Comparison of ENCODE assay signal across 11 cellular contexts in genomic region chr17:5413682-5414081, GRCh38. TPM values are rescaled to one million over a fixed set of nuclear protein-coding genes. Genes with fewer than 3 reads are reported as not detected.
DNase-seq lines count a peak whose midpoint lies in the region; ATAC-seq, FAIRE-seq and TF ChIP-seq lines count a peak whose summit lies in the region.
"Had no signal": no experiment of that assay in that cellular context is flagged by ENCODE, and none has a peak within 500 bp of the region (broad histone marks: within the 10 kb centered on the region; RNA-seq: fewer than 3 reads in every experiment).

No MANE protein-coding gene starts in this region.

- H3K9me3 Mint-ChIP-seq in astrocyte (ENCODE audit: unreplicated experiment): no peaks in the 10 kb centered on the region
- H3K9me3 Mint-ChIP-seq: memory B cell; T-helper 1 cell treated with Interleukin-12 subunit alpha and Interleukin-12 subunit beta and Interleukin-4 antibody, amounts not matched to agents 30 μg/mL and 1 μg/mL, for 36 hours had no signal

- CTCF ChIA-PET in AG04450 (lab: Charles Lee): interaction anchor here (2.9 kb wide), 1 partner anchor 26 kb away, joined by 13 read pairs; the partner anchor contains the start of gene C1QBP

- peak; percentile 47 for DNase-seq in AG04450 (ENCODE audit: low read depth, low spot score)
- peak; percentile 86 for DNase-seq in HT1080 (ENCODE audit: low read depth)
- peak; percentile 91 for DNase-seq in astrocyte (ENCODE audit: low read depth)
- DNase-seq in left lobe of liver (ENCODE audit: low spot score): no peak
- no peak for DNase-seq in stimulated activated CD4-positive, alpha-beta T cell treated with anti-CD3 and anti-CD28 coated beads, Interleukin-2, amount 100 ng/mL, for 48 hours
- DNase-seq in NCI-H146 (lab: John Stamatoyannopoulos, UW): no peak
- no peak for DNase-seq in SK-N-DZ (ENCODE audit: low spot score)
- no peak for DNase-seq in DMS79 treated with DMSO at 0.1 percent for 48 hours (lab: John Stamatoyannopoulos, UW)
- DNase-seq: KBM-7 had no signal

- H3K36me3 Mint-ChIP-seq in astrocyte (ENCODE audit: low read depth, unreplicated experiment): peaks cover 14% of the 10 kb centered on the region

- peaks cover 59% of the 10 kb centered on the region for H3K79me2 ChIP-seq in astrocyte (ENCODE audit: insufficient read depth, low read length)

- H2AFZ ChIP-seq in astrocyte (ENCODE audit: low read depth, low read length): no peak overlapping the region

- H3K36me3 ChIP-seq in astrocyte (ENCODE audit: insufficient read depth, low read length): peaks cover 32% of the 10 kb centered on the region

- POLR2A ChIA-PET in AG04450 (lab: Yijun Ruan, JAX): interaction anchor here (0.9 to 1.0 kb wide), 2 partner anchors 11 to 14 kb away, joined by 3 read pairs; no protein-coding TSS in a partner anchor

- H3K27me3 ChIP-seq in AG04450 (ENCODE audit: control insufficient read depth, insufficient read depth, low read length): no peaks in the 10 kb centered on the region
- H3K27me3 ChIP-seq in astrocyte (ENCODE audit: insufficient read depth, low read length): no peaks in the 10 kb centered on the region

- H3K9ac ChIP-seq in astrocyte (ENCODE audit: low read length): peak overlapping the region; percentile 29

- no peak overlapping the region for H3K4me3 Mint-ChIP-seq in astrocyte (ENCODE audit: unreplicated experiment)
- H3K4me3 Mint-ChIP-seq: memory B cell; T-helper 1 cell treated with Interleukin-12 subunit alpha and Interleukin-12 subunit beta and Interleukin-4 antibody, amounts not matched to agents 30 μg/mL and 1 μg/mL, for 36 hours had no signal

- H3K27me3 Mint-ChIP-seq in astrocyte (ENCODE audit: low read depth, unreplicated experiment): no peaks in the 10 kb centered on the region
- H3K27me3 Mint-ChIP-seq: memory B cell had no signal

- H3K4me3 ChIP-seq in AG04450 (ENCODE audit: low read depth, low read length): no peak overlapping the region
- H3K4me3 ChIP-seq in astrocyte (ENCODE audit: insufficient read depth, low read depth, low read length): no peak overlapping the region

- H3K9me3 ChIP-seq in AG04450 (ENCODE audit: control insufficient read depth, insufficient read depth, low read length) (no peaks in the 10 kb centered on the region), astrocyte (ENCODE audit: insufficient read depth, low read depth, low read length) (no peaks in the 10 kb centered on the region)

- peak; percentile 78 for FAIRE-seq in astrocyte (lab: Jason Lieb, UNC)

- peaks cover 39% of the 10 kb centered on the region for H4K20me1 ChIP-seq in astrocyte (ENCODE audit: insufficient read depth, low read length)

- H3K4me1 ChIP-seq in astrocyte (ENCODE audit: insufficient read depth, low read length): peaks cover 24% of the 10 kb centered on the region

- TF ChIP-seq CTCF in AG04450 (IDR thresholded peaks at IDR 0.05; ENCODE audit: low read depth, low read length) (no peak), astrocyte (IDR thresholded peaks at IDR 0.05; ENCODE audit: insufficient read depth, low read depth, low read length) (no peak)

- H3K4me2 ChIP-seq in astrocyte (ENCODE audit: low read length): peak overlapping the region; percentile 51

- H3K27ac ChIP-seq in AG04450 (ENCODE audit: low read depth, low read length) (peak overlapping the region; percentile 80), astrocyte (ENCODE audit: low read depth, low read length) (peak overlapping the region; percentile 61)

- ATAC-seq in left lobe of liver: peak; percentile 22

- peaks cover 8% of the 10 kb centered on the region for H3K4me1 Mint-ChIP-seq in astrocyte (ENCODE audit: low read depth, unreplicated experiment)

- peak overlapping the region; percentile 43 for H3K27ac Mint-ChIP-seq in astrocyte (ENCODE audit: unreplicated experiment)
- H3K27ac Mint-ChIP-seq: T-helper 1 cell treated with Interleukin-12 subunit alpha and Interleukin-12 subunit beta and Interleukin-4 antibody, amounts not matched to agents 30 μg/mL and 1 μg/mL, for 36 hours had no signal

RNA-seq across cellular contexts. Expression of gene NUP88, which starts 5.8 kb away (rescaled TPM):
- polyA plus RNA-seq in AG04450 (2011; rRNA removed): 67.9 and 74.7 TPM in 2 replicates
- polyA minus RNA-seq in AG04450 (2011; rRNA and poly(A)+ RNA removed): 57.1 and 71.6 TPM in 2 replicates
- total RNA-seq in HT1080 (2014; rRNA removed; shearing (Covaris generic)): 163 and 219 TPM in 2 replicates
- 73.2 and 83.1 TPM in 2 replicates for polyA plus RNA-seq in HT1080 (2015; cell fraction: cytosol; rRNA removed)
- 63.1 and 77.3 TPM in 2 replicates for polyA plus RNA-seq in HT1080 (2015; cell fraction: nucleus; rRNA removed)
- 43.3 and 46.6 TPM in 2 replicates for total RNA-seq in astrocyte
- total RNA-seq in left lobe of liver: 41.0 TPM
- 154 and 167 TPM in 2 replicates for polyA plus RNA-seq in SK-N-DZ (2014; cell fraction: cytosol; rRNA removed)
- polyA plus RNA-seq in SK-N-DZ (2014; cell fraction: nucleus; rRNA removed): 113 and 123 TPM in 2 replicates

RNA-seq across cellular contexts. Expression of gene RPAIN, which starts 6.3 kb away (rescaled TPM):
- polyA plus RNA-seq in AG04450 (2011; rRNA removed): 33.0 and 37.5 TPM in 2 replicates
- polyA minus RNA-seq in AG04450 (2011; rRNA and poly(A)+ RNA removed): 19.2 and 21.8 TPM in 2 replicates
- 45.8 and 68.7 TPM in 2 replicates for total RNA-seq in HT1080 (2014; rRNA removed; shearing (Covaris generic))
- 33.7 and 55.8 TPM in 2 replicates for polyA plus RNA-seq in HT1080 (2015; cell fraction: cytosol; rRNA removed)
- 51.8 and 60.2 TPM in 2 replicates for polyA plus RNA-seq in HT1080 (2015; cell fraction: nucleus; rRNA removed)
- total RNA-seq in astrocyte (35.7 and 46.5 TPM in 2 replicates), left lobe of liver (15.6 TPM)
- polyA plus RNA-seq in SK-N-DZ (2014; cell fraction: cytosol; rRNA removed): 226 and 318 TPM in 2 replicates
- polyA plus RNA-seq in SK-N-DZ (2014; cell fraction: nucleus; rRNA removed): 269 and 312 TPM in 2 replicates

RNA-seq across cellular contexts. Expression of gene C1QBP, which starts 25.3 kb away (rescaled TPM):
- 133 and 175 TPM in 2 replicates for polyA plus RNA-seq in AG04450 (2011; rRNA removed)
- 68.0 and 103 TPM in 2 replicates for polyA minus RNA-seq in AG04450 (2011; rRNA and poly(A)+ RNA removed)
- 661 and 738 TPM in 2 replicates for total RNA-seq in HT1080 (2014; rRNA removed; shearing (Covaris generic))
- polyA plus RNA-seq in HT1080 (2015; cell fraction: cytosol; rRNA removed): 512 and 528 TPM in 2 replicates
- 281 and 321 TPM in 2 replicates for polyA plus RNA-seq in HT1080 (2015; cell fraction: nucleus; rRNA removed)
- 147 and 162 TPM in 2 replicates for total RNA-seq in astrocyte
- total RNA-seq in left lobe of liver: 71.8 TPM
- 776 and 876 TPM in 2 replicates for polyA plus RNA-seq in SK-N-DZ (2014; cell fraction: cytosol; rRNA removed)
- polyA plus RNA-seq in SK-N-DZ (2014; cell fraction: nucleus; rRNA removed): 420 and 583 TPM in 2 replicates

RNA-seq across cellular contexts. Expression of gene DHX33, which starts 55.1 kb away (rescaled TPM):
- polyA plus RNA-seq in AG04450 (2011; rRNA removed): 10.0 and 11.3 TPM in 2 replicates
- 18.7 and 19.5 TPM in 2 replicates for polyA minus RNA-seq in AG04450 (2011; rRNA and poly(A)+ RNA removed)
- 13.4 and 26.3 TPM in 2 replicates for total RNA-seq in HT1080 (2014; rRNA removed; shearing (Covaris generic))
- 17.1 and 21.8 TPM in 2 replicates for polyA plus RNA-seq in HT1080 (2015; cell fraction: cytosol; rRNA removed)
- 29.3 and 29.4 TPM in 2 replicates for polyA plus RNA-seq in HT1080 (2015; cell fraction: nucleus; rRNA removed)
- total RNA-seq in astrocyte (17.7 and 19.1 TPM in 2 replicates), left lobe of liver (7.7 TPM)
- 19.4 and 24.0 TPM in 2 replicates for polyA plus RNA-seq in SK-N-DZ (2014; cell fraction: cytosol; rRNA removed)
- 22.1 and 36.5 TPM in 2 replicates for polyA plus RNA-seq in SK-N-DZ (2014; cell fraction: nucleus; rRNA removed)

Comparison
In these comparisons a context has a peak if more than half of its experiments do, and no peak if none do; other contexts are left out.
1. DNase-seq: peak in AG04450 (single experiment), HT1080 (single experiment) and astrocyte (single experiment); none in left lobe of liver (single experiment), stimulated activated CD4-positive, alpha-beta T cell treated with anti-CD3 and anti-CD28 coated beads, Interleukin-2, amount 100 ng/mL, for 48 hours (0 of 2), NCI-H146 (single experiment), SK-N-DZ (single experiment) and DMS79 treated with DMSO at 0.1 percent for 48 hours (single experiment).